ENCODE assay signal across 11 cellular contexts in genomic region chr16:10827691-10828341, GRCh38. TPM values are rescaled to one million over a fixed set of nuclear protein-coding genes. Genes with fewer than 3 reads are reported as not detected.
DNase-seq lines count a peak whose midpoint lies in the region; ATAC-seq and TF ChIP-seq lines count a peak whose summit lies in the region.
"Had no signal": no experiment of that assay in that cellular context is flagged by ENCODE, and none has a peak within 500 bp of the region (broad histone marks: within the 10 kb centered on the region; RNA-seq: fewer than 3 reads in every experiment).

No MANE protein-coding gene starts in this region.

- peaks cover 4% of the 10 kb centered on the region for H3K27me3 Mint-ChIP-seq in neural progenitor cell (ENCODE audit: insufficient read depth, low read depth)

- H3K36me3 Mint-ChIP-seq in neural progenitor cell: no peaks in the 10 kb centered on the region

- H2AFZ ChIP-seq in neural progenitor cell (replicated peaks): peak overlapping the region; percentile 76

- H3K27me3 ChIP-seq in neural progenitor cell: no peaks in the 10 kb centered on the region

- TF ChIP-seq CTCF in neural progenitor cell (IDR thresholded peaks at IDR 0.05): no peak

- peak; percentile 35 for DNase-seq in NCI-H2196 (lab: John Stamatoyannopoulos, UW; ENCODE audit: unreplicated experiment)
- DNase-seq in NCI-H2196 treated with DMSO at 0.1 percent for 48 hours (lab: John Stamatoyannopoulos, UW; ENCODE audit: unreplicated experiment): no peak
- DNase-seq in fibroblast of gingiva (ENCODE audit: low read depth): peak; percentile 79
- no peak for DNase-seq in neural progenitor cell (ENCODE audit: low spot score)
- no peak for DNase-seq in iPS-NIHi7 (ENCODE audit: extremely low spot score)
- DNase-seq: NCI-H2227 treated with DMSO at 0.1 percent for 48 hours, retina had no signal

- no peaks in the 10 kb centered on the region for H3F3A ChIP-seq in neural progenitor cell (ENCODE audit: low read depth)

- no peaks in the 10 kb centered on the region for H3K4me1 Mint-ChIP-seq in neural progenitor cell

- ATAC-seq in GM18858 (IDR thresholded peaks at IDR 0.05; ENCODE audit: unreplicated experiment): no peak
- ATAC-seq in HG02973 (IDR thresholded peaks at IDR 0.05; ENCODE audit: unreplicated experiment): no peak
- no peak for ATAC-seq in HG03097 (IDR thresholded peaks at IDR 0.05; ENCODE audit: low FRiP score, unreplicated experiment)

- no peaks in the 10 kb centered on the region for H3K9me3 Mint-ChIP-seq in neural progenitor cell

- H4K20me1 ChIP-seq in neural progenitor cell (ENCODE audit: low read depth): no peaks in the 10 kb centered on the region

- H3K4me1 ChIP-seq in neural progenitor cell: no peaks in the 10 kb centered on the region

- H3K27ac Mint-ChIP-seq in neural progenitor cell: peak overlapping the region; percentile 36

- H3K4me3 ChIP-seq in neural progenitor cell: no peak overlapping the region

- H3K27ac ChIP-seq in neural progenitor cell: no peak overlapping the region
- H3K27ac ChIP-seq: C4-2B had no signal

- no peaks in the 10 kb centered on the region for H3K79me2 ChIP-seq in neural progenitor cell (ENCODE audit: low read depth)

- H3K9me3 ChIP-seq in neural progenitor cell (ENCODE audit: low read depth): no peaks in the 10 kb centered on the region

- H3K4me3 Mint-ChIP-seq in neural progenitor cell: no peak overlapping the region

- no peak overlapping the region for H3K9ac ChIP-seq in neural progenitor cell

- H3K36me3 ChIP-seq in neural progenitor cell: no peaks in the 10 kb centered on the region

- no peak overlapping the region for H3K4me2 ChIP-seq in neural progenitor cell

RNA-seq across cellular contexts. Expression of gene TVP23A, which starts 9.2 kb away (rescaled TPM):
- total RNA-seq in neural progenitor cell (ENCODE audit: low replicate concordance): 3.5 and 4.6 TPM in 2 replicates

RNA-seq across cellular contexts. Expression of gene CIITA, which starts 49.2 kb away (rescaled TPM):
- total RNA-seq in neural progenitor cell (ENCODE audit: low replicate concordance): not detected in 2 replicates

Comparison
In these comparisons a context has a peak if more than half of its experiments do, and no peak if none do; other contexts are left out.
1. DNase-seq: peak in NCI-H2196 (single experiment) and fibroblast of gingiva (single experiment); none in NCI-H2196 treated with DMSO at 0.1 percent for 48 hours (single experiment), neural progenitor cell (single experiment) and iPS-NIHi7 (single experiment).